In genomic region chr12:65943388-65944137, GRCh38 we compare ENCODE assay signal across 19 cellular contexts.
DNase-seq lines count a peak whose midpoint lies in the region; ATAC-seq and TF ChIP-seq lines count a peak whose summit lies in the region.
"Had no signal": no experiment of that assay in that cellular context is flagged by ENCODE, and none has a peak within 500 bp of the region (broad histone marks: within the 10 kb centered on the region; RNA-seq: fewer than 3 reads in every experiment).

No MANE protein-coding gene starts in this region.

- TF ChIP-seq CTCF in MCF 10A (IDR thresholded peaks at IDR 0.05; ENCODE audit: unreplicated experiment) (no peak), breast epithelium (IDR thresholded peaks at IDR 0.05) (no peak), SK-N-SH (IDR thresholded peaks at IDR 0.05) (peak; percentile 31), progenitor cell of endocrine pancreas (IDR thresholded peaks at IDR 0.05; ENCODE audit: unreplicated experiment) (no peak), gastroesophageal sphincter (IDR thresholded peaks at IDR 0.05) (no peak)

- H3K27me3 Mint-ChIP-seq in MCF 10A (ENCODE audit: insufficient read depth, unreplicated experiment): no peaks in the 10 kb centered on the region
- H3K27me3 Mint-ChIP-seq in progenitor cell of endocrine pancreas: no peaks in the 10 kb centered on the region

- no peaks in the 10 kb centered on the region for H3K9me3 Mint-ChIP-seq in MCF 10A (ENCODE audit: unreplicated experiment)
- H3K9me3 Mint-ChIP-seq in progenitor cell of endocrine pancreas (ENCODE audit: low read depth): no peaks in the 10 kb centered on the region
- H3K9me3 Mint-ChIP-seq: activated naive CD4-positive, alpha-beta T cell treated with anti-CD3 and anti-CD28 coated beads, Interleukin-2, amount 50 U/mL, for 24 hours had no signal

- H3K9me3 ChIP-seq in breast epithelium: no peaks in the 10 kb centered on the region
- H3K9me3 ChIP-seq in SK-N-SH: no peaks in the 10 kb centered on the region
- H3K9me3 ChIP-seq in gastroesophageal sphincter: no peaks in the 10 kb centered on the region
- H3K9me3 ChIP-seq: upper lobe of left lung had no signal

- no peak overlapping the region for H3K4me3 Mint-ChIP-seq in MCF 10A (ENCODE audit: unreplicated experiment)
- H3K4me3 Mint-ChIP-seq in progenitor cell of endocrine pancreas (ENCODE audit: low read depth): no peak overlapping the region
- H3K4me3 Mint-ChIP-seq: activated naive CD4-positive, alpha-beta T cell treated with anti-CD3 and anti-CD28 coated beads, Interleukin-2, amount 50 U/mL, for 24 hours had no signal

- 56% methylated on average over 3 of the region's 3 CpGs for WGBS in SK-N-SH (ENCODE audit: low lambda C conversion rate)
- WGBS in gastroesophageal sphincter (ENCODE audit: low coverage in 1 of 2), 2 donors: 89 to 100% methylated on average over 3 of the region's 3 CpGs

- H3F3A ChIP-seq in SK-N-SH (replicated peaks; ENCODE audit: insufficient read depth): peaks cover 88% of the 10 kb centered on the region

- intact Hi-C loops in MCF 10A (cut with micrococcal nuclease): no loop called here
- intact Hi-C loops in breast epithelium (cut with DNase I; ENCODE audit: low total_unique reads): no loop called here

- H3K9ac ChIP-seq in SK-N-SH: peak overlapping the region; percentile 40; the same call in 1 of the 2 replicates

- TF ChIP-seq EP300 in SK-N-SH (IDR thresholded peaks at IDR 0.05; ENCODE audit: borderline replicate concordance in 1 of 2, low read depth in 1 of 2, low read length in 1 of 2) (no peak), gastroesophageal sphincter (IDR thresholded peaks at IDR 0.05) (no peak)

- H3K27me3 ChIP-seq in breast epithelium: no peaks in the 10 kb centered on the region
- H3K27me3 ChIP-seq in SK-N-SH (ENCODE audit: insufficient read depth): no peaks in the 10 kb centered on the region
- peaks cover 8% of the 10 kb centered on the region for H3K27me3 ChIP-seq in gastroesophageal sphincter
- H3K27me3 ChIP-seq: upper lobe of left lung had no signal

- H3K4me2 ChIP-seq in SK-N-SH: peak overlapping the region; percentile 30; the same call in 1 of the 2 replicates

- H4K20me1 ChIP-seq in SK-N-SH (ENCODE audit: insufficient read depth): peaks cover 56% of the 10 kb centered on the region

- no peak for ATAC-seq in gastroesophageal sphincter
- ATAC-seq: left colon had no signal

- no TSS peak for BruUV-seq in MCF 10A (replicated peaks; lab: Mats Ljungman, UMichigan)

- H3K4me1 ChIP-seq in breast epithelium (no peaks in the 10 kb centered on the region), SK-N-SH (ENCODE audit: control insufficient read depth in 1 of 2, insufficient read depth in 2 of 2, low read depth in 1 of 2, low read length in 1 of 2) (peaks cover 0 to 74% of the 10 kb centered on the region in 2 experiments), gastroesophageal sphincter (peaks cover 1 to 9% (median 4%) of the 10 kb centered on the region in 3 donors)

- H3K4me3 ChIP-seq in breast epithelium (no peak overlapping the region), SK-N-SH (ENCODE audit: low read depth in 2 of 2, low read length in 1 of 2) (no peak overlapping the region), gastroesophageal sphincter (no peak overlapping the region)
- H3K4me3 ChIP-seq: upper lobe of left lung had no signal

- no peak for TF ChIP-seq POLR2A in breast epithelium (IDR thresholded peaks at IDR 0.05)
- TF ChIP-seq POLR2A in gastroesophageal sphincter (IDR thresholded peaks at IDR 0.05): no peak

- DNase-seq in MCF 10A (ENCODE audit: unreplicated experiment) (no peak), breast epithelium (ENCODE audit: low spot score in 2 of 2) (no peak), SK-N-SH (no peak), fibroblast of peridontal ligament (ENCODE audit: extremely low read depth) (peak; percentile 56), progenitor cell of endocrine pancreas (ENCODE audit: low spot score, unreplicated experiment) (no peak), NCI-H187 (lab: John Stamatoyannopoulos, UW) (no peak), retina (no peak)
- DNase-seq: cerebellar nuclear complex; COR-L47; GDM1; hippocampal formation; left colon; NCI-H1436 treated with DMSO at 0.1 percent for 48 hours; NCI-H446; stimulated activated naive CD4-positive, alpha-beta T cell treated with Interleukin-2 at 50 U/mL for 16 hours; upper lobe of left lung had no signal

- POLR2A ChIA-PET in MCF 10A (lab: Yijun Ruan, JAX) (interaction anchor here (0.7 to 1.9 kb wide), 3 partner anchors 17 to 627 kb away, joined by 3 to 5 read pairs (median 5); no protein-coding TSS in a partner anchor), SK-N-SH (lab: Yijun Ruan, JAX) (no interaction called here)

- H2AFZ ChIP-seq in SK-N-SH (ENCODE audit: low read depth): no peak overlapping the region

- H3K79me2 ChIP-seq in SK-N-SH (ENCODE audit: insufficient read depth): peaks cover 85% of the 10 kb centered on the region

- no peak for TF ChIP-seq RAD21 in SK-N-SH (IDR thresholded peaks at IDR 0.05; ENCODE audit: low read length)

- H3K4me1 Mint-ChIP-seq in MCF 10A (ENCODE audit: insufficient read depth, unreplicated experiment) (peaks cover 43% of the 10 kb centered on the region), progenitor cell of endocrine pancreas (ENCODE audit: low read depth) (peaks cover 15% of the 10 kb centered on the region)
- H3K4me1 Mint-ChIP-seq: activated naive CD4-positive, alpha-beta T cell treated with anti-CD3 and anti-CD28 coated beads, Interleukin-2, amount 50 U/mL, for 24 hours had no signal

- no peak overlapping the region for H3K27ac ChIP-seq in breast epithelium
- peak overlapping the region; percentile 92 to 97 for H3K27ac ChIP-seq in SK-N-SH (ENCODE audit: low read depth in 2 of 2, low read length in 1 of 2)
- no peak overlapping the region for H3K27ac ChIP-seq in gastroesophageal sphincter
- H3K27ac ChIP-seq: 22Rv1, upper lobe of left lung had no signal

- H3K36me3 ChIP-seq in breast epithelium (no peaks in the 10 kb centered on the region), SK-N-SH (replicated peaks in 1 of 2; ENCODE audit: control insufficient read depth in 1 of 2, insufficient read depth in 2 of 2, low read length in 1 of 2) (peaks cover 0 to 44% of the 10 kb centered on the region in 2 experiments), gastroesophageal sphincter (no peaks in the 10 kb centered on the region)
- H3K36me3 ChIP-seq: upper lobe of left lung had no signal

- H3K9me2 ChIP-seq in SK-N-SH: no peaks in the 10 kb centered on the region

- H3K36me3 Mint-ChIP-seq in MCF 10A (ENCODE audit: insufficient read depth, unreplicated experiment): peaks cover 18% of the 10 kb centered on the region
- H3K36me3 Mint-ChIP-seq in progenitor cell of endocrine pancreas (ENCODE audit: insufficient read depth): peaks cover 9% of the 10 kb centered on the region
- H3K36me3 Mint-ChIP-seq: activated naive CD4-positive, alpha-beta T cell treated with anti-CD3 and anti-CD28 coated beads, Interleukin-2, amount 50 U/mL, for 24 hours had no signal

- CTCF ChIA-PET in MCF 10A (lab: Yijun Ruan, JAX): interaction anchor here (0.7 to 1.1 kb wide), 3 partner anchors 18 to 75 kb away, joined by 3 to 4 read pairs (median 3); no protein-coding TSS in a partner anchor
- CTCF ChIA-PET in SK-N-SH (lab: Yijun Ruan, JAX): interaction anchor here (1.7 kb wide), 1 partner anchor 16 kb away, joined by 4 read pairs; no protein-coding TSS in a partner anchor

- H3K27ac Mint-ChIP-seq in MCF 10A (ENCODE audit: low read depth, unreplicated experiment): peak overlapping the region; percentile 86
- peak overlapping the region; percentile 1 for H3K27ac Mint-ChIP-seq in progenitor cell of endocrine pancreas
- H3K27ac Mint-ChIP-seq: activated naive CD4-positive, alpha-beta T cell treated with anti-CD3 and anti-CD28 coated beads, Interleukin-2, amount 50 U/mL, for 24 hours had no signal

TF ChIP-seq in SK-N-SH, 30 proteins besides CTCF, POLR2A, EP300 and RAD21:
- TF ChIP-seq RFX5 (IDR thresholded peaks at IDR 0.05; ENCODE audit: low read length) (no peak), JUND (IDR thresholded peaks at IDR 0.05) (no peak), SIN3A (IDR thresholded peaks at IDR 0.05; ENCODE audit: borderline replicate concordance, low read depth, low read length) (no peak), RXRA (IDR thresholded peaks at IDR 0.05; ENCODE audit: borderline replicate concordance, low read depth) (no peak), CHD2 (IDR thresholded peaks at IDR 0.05; ENCODE audit: low read length, partially characterized antibody) (no peak), GABPA (IDR thresholded peaks at IDR 0.05; ENCODE audit: low read depth) (no peak), NRF1 (IDR thresholded peaks at IDR 0.05; ENCODE audit: low read depth, low read length) (no peak), TCF12 (IDR thresholded peaks at IDR 0.05) (peak; percentile 65), NFIC (IDR thresholded peaks at IDR 0.05; ENCODE audit: borderline replicate concordance) (0 out of 2 replicates have a peak, but pooled peaks have one; percentile 12), USF2 (IDR thresholded peaks at IDR 0.05; ENCODE audit: borderline replicate concordance, low read depth, low read length) (no peak), TEAD4 (IDR thresholded peaks at IDR 0.05; ENCODE audit: borderline replicate concordance, insufficient read depth) (no peak)

Comparison
In these comparisons a context has a peak if more than half of its experiments do, and no peak if none do; other contexts are left out.
1. H3K27ac ChIP-seq: peak in SK-N-SH (2 of 2); none in breast epithelium (0 of 2) and gastroesophageal sphincter (0 of 4).